ENCODE assay signal across 12 cellular contexts in the genomic region with DNA sequence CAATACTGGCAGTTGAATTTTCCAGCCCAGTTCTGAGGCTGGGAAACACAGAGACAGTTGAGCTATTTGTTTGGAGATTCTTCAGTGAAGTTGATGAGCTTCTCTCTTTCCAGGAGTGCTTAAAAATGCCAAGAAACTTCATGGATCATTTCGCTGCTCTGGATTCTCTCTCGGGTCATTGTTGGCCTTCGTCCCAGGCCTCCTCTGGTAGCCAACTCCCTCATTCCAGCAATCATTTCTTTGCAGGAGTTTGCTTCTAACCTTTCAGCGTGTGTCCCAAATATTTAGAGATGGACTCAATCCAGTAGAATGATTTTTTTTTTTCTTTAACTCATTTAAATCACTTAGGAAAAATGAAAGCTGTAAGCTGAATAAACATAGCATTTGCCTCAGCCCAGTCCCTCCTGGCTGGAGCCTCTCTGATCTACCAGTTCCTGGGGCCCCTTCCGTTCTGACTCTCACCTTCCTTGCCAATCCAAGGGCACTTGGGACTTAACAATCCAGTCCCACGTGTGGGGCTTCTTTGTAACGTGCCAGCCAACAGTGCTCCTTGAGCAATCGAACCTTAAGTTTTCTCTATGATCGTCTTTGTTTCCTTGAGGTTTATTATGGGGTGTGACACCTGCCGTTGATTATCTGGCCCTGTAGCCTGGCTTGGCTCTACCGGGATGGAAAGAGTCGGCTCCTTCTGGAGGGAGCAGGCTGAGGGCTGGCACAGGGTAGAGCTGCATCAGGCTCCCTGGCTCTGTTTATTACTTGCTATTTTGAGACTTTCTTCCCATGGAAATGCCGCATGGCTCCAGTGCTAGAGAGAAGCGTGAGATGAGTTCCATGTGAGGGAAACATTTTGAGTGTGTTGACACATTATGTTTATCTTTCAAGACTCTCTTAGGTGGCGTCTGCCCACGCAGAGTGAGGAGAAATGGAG.
A peak's percentile ranks its signal among the peaks of the same experiment; 100 is the strongest.
DNase-seq lines count a peak whose midpoint lies in the region; ATAC-seq, FAIRE-seq and TF ChIP-seq lines count a peak whose summit lies in the region.
"Had no signal": no experiment of that assay in that cellular context is flagged by ENCODE, and none has a peak within 500 bp of the region (broad histone marks: within the 10 kb centered on the region; RNA-seq: fewer than 3 reads in every experiment).

No MANE protein-coding gene starts in this region.

- H3K9me3 Mint-ChIP-seq in astrocyte (ENCODE audit: unreplicated experiment): no peaks in the 10 kb centered on the region
- H3K9me3 Mint-ChIP-seq in activated naive CD4-positive, alpha-beta T cell treated with anti-CD3 and anti-CD28 coated beads for 36 hours: no peaks in the 10 kb centered on the region

- ATAC-seq in Right ventricle myocardium superior (ENCODE audit: poor library complexity) (peak; percentile 82), GM18498 (IDR thresholded peaks at IDR 0.05; ENCODE audit: unreplicated experiment) (no peak)

- H3K9me3 ChIP-seq in astrocyte (ENCODE audit: insufficient read depth, low read depth, low read length): no peaks in the 10 kb centered on the region

- CTCF ChIA-PET in activated naive CD4-positive, alpha-beta T cell treated with anti-CD3 and anti-CD28 coated beads for 36 hours (lab: Charles Lee): no interaction called here

- no peaks in the 10 kb centered on the region for H3K79me2 ChIP-seq in astrocyte (ENCODE audit: insufficient read depth, low read length)

- H3K27ac Mint-ChIP-seq in astrocyte (ENCODE audit: unreplicated experiment): no peak overlapping the region
- H3K27ac Mint-ChIP-seq in activated naive CD4-positive, alpha-beta T cell treated with anti-CD3 and anti-CD28 coated beads for 36 hours: no peak overlapping the region
- H3K27ac Mint-ChIP-seq: HFFc6 had no signal

- FAIRE-seq in astrocyte (lab: Jason Lieb, UNC): no peak

- peaks cover 2% of the 10 kb centered on the region for H3K27me3 Mint-ChIP-seq in astrocyte (ENCODE audit: low read depth, unreplicated experiment)
- no peaks in the 10 kb centered on the region for H3K27me3 Mint-ChIP-seq in activated naive CD4-positive, alpha-beta T cell treated with anti-CD3 and anti-CD28 coated beads for 36 hours (ENCODE audit: low read depth)

- peaks cover 2% of the 10 kb centered on the region for H3K4me1 ChIP-seq in astrocyte (ENCODE audit: insufficient read depth, low read length)

- no peak overlapping the region for H3K27ac ChIP-seq in astrocyte (ENCODE audit: low read depth, low read length)
- H3K27ac ChIP-seq in dorsolateral prefrontal cortex: no peak overlapping the region

- H3K27me3 ChIP-seq in astrocyte (ENCODE audit: insufficient read depth, low read length) (no peaks in the 10 kb centered on the region), dorsolateral prefrontal cortex (peaks cover 0 to 77% (median 15%) of the 10 kb centered on the region in 45 donors)

- H3K4me3 ChIP-seq in AG09309 (ENCODE audit: control insufficient read depth, low read depth, low read length) (no peak overlapping the region), astrocyte (ENCODE audit: insufficient read depth, low read depth, low read length) (no peak overlapping the region), dorsolateral prefrontal cortex (peak overlapping the region in 5 of 59 donors; percentile 1 to 12 (median 4))

- no peak for TF ChIP-seq CTCF in AG09309 (IDR thresholded peaks at IDR 0.05; ENCODE audit: control insufficient read depth, insufficient read depth, low read depth, low read length, missing control alignments)
- TF ChIP-seq CTCF in astrocyte (IDR thresholded peaks at IDR 0.05; ENCODE audit: insufficient read depth, low read depth, low read length): no peak
- TF ChIP-seq CTCF in dorsolateral prefrontal cortex (IDR thresholded peaks at IDR 0.05 in 54 of 56, conservative IDR thresholded peaks at IDR 0.05 in 2 of 56; ENCODE audit: low read depth in 1 of 56, partially characterized antibody in 56 of 56): no peak

- H2AFZ ChIP-seq in astrocyte (ENCODE audit: low read depth, low read length): no peak overlapping the region

- no peaks in the 10 kb centered on the region for H3K36me3 ChIP-seq in astrocyte (ENCODE audit: insufficient read depth, low read length)

- H3K4me1 Mint-ChIP-seq in astrocyte (ENCODE audit: low read depth, unreplicated experiment): no peaks in the 10 kb centered on the region
- no peaks in the 10 kb centered on the region for H3K4me1 Mint-ChIP-seq in activated naive CD4-positive, alpha-beta T cell treated with anti-CD3 and anti-CD28 coated beads for 36 hours (ENCODE audit: low read depth)

- H3K4me3 Mint-ChIP-seq in astrocyte (ENCODE audit: unreplicated experiment): no peak overlapping the region
- H3K4me3 Mint-ChIP-seq in activated naive CD4-positive, alpha-beta T cell treated with anti-CD3 and anti-CD28 coated beads for 36 hours: no peak overlapping the region
- H3K4me3 Mint-ChIP-seq: HFFc6 had no signal

- peak overlapping the region; percentile 10 for H3K4me2 ChIP-seq in astrocyte (ENCODE audit: low read length)

- H3K36me3 Mint-ChIP-seq in astrocyte (ENCODE audit: low read depth, unreplicated experiment): no peaks in the 10 kb centered on the region
- no peaks in the 10 kb centered on the region for H3K36me3 Mint-ChIP-seq in activated naive CD4-positive, alpha-beta T cell treated with anti-CD3 and anti-CD28 coated beads for 36 hours (ENCODE audit: low read depth)

- DNase-seq in AG09309 (ENCODE audit: low read depth) (peak; percentile 31), astrocyte (ENCODE audit: low read depth) (peak; percentile 80), Right ventricle myocardium superior (peak; percentile 71), pons (ENCODE audit: low spot score) (peak; percentile 13), dorsolateral prefrontal cortex (no peak)
- no peak for DNase-seq in activated CD4-positive, alpha-beta T cell treated with anti-CD3 and anti-CD28 coated beads, Interleukin-2, amount 50 U/mL, for 1 hour
- DNase-seq in activated naive CD4-positive, alpha-beta T cell treated with anti-CD3 and anti-CD28 coated beads for 36 hours: no peak
- DNase-seq: central memory CD4-positive, alpha-beta T cell; HFFc6; NCI-H1048; T-helper 9 cell had no signal

- no peaks in the 10 kb centered on the region for H4K20me1 ChIP-seq in astrocyte (ENCODE audit: insufficient read depth, low read length)

- intact Hi-C loops in Right ventricle myocardium superior (cut with DNase I) (no loop called here), dorsolateral prefrontal cortex (cut with DNase I) (no loop called here)
- intact Hi-C loops in activated naive CD4-positive, alpha-beta T cell treated with anti-CD3 and anti-CD28 coated beads for 36 hours (cut with micrococcal nuclease): no loop called here

- no peak overlapping the region for H3K9ac ChIP-seq in astrocyte (ENCODE audit: low read length)

Comparison
In these comparisons a context has a peak if more than half of its experiments do, and no peak if none do; other contexts are left out.
1. DNase-seq: peak in AG09309 (single experiment), astrocyte (single experiment), Right ventricle myocardium superior (single experiment) and pons (single experiment); none in activated CD4-positive, alpha-beta T cell treated with anti-CD3 and anti-CD28 coated beads, Interleukin-2, amount 50 U/mL, for 1 hour (single experiment), dorsolateral prefrontal cortex (0 of 10) and activated naive CD4-positive, alpha-beta T cell treated with anti-CD3 and anti-CD28 coated beads for 36 hours (single experiment).